ENCODE assay signal across 11 cellular contexts in the genomic region with DNA sequence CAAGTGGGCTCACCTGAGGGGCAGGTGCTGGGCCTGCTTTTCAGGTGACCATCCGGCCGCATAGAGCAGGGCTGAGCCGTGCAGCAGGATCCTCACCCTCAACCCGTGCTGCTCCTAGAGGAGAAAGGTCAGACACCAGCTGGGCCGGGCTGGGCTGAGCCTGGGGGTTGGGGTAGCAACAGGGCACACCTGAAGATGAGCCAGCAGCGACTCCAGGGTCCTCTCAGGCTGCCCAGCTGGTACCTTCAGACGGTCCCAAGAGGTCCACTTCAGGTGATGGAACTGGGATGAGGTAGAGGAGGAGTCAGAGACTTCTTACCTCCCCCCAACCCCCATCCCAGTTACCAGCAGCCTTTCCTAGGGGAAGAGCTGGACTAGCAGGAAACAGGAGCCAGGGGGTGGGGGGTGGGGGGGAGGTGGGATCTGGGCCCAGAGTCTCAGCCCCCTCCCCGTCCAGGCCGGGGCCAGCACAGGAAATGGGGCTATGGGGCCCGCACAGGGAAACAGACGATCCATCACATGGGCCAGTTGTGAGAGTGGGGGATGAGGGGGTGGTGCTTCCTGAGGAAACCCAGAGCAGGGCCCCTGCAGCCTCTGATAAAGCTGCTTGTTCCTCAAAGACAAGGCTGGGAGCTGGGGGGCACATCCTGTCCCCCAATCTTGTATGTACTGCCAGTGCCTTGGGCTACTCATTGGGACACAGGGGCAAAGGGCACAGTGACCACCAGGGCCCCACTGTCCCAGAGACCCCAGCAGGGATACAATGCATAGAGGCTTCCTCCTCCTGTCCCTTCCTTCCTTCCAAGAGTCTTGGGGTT. TPM values are rescaled to one million over a fixed set of nuclear protein-coding genes. Genes with fewer than 3 reads are reported as not detected.
DNase-seq lines count a peak whose midpoint lies in the region; ATAC-seq and TF ChIP-seq lines count a peak whose summit lies in the region.
"Had no signal": no experiment of that assay in that cellular context is flagged by ENCODE, and none has a peak within 500 bp of the region (broad histone marks: within the 10 kb centered on the region; RNA-seq: fewer than 3 reads in every experiment).

No MANE protein-coding gene starts in this region.

- TF ChIP-seq POLR2A in testis (IDR thresholded peaks at IDR 0.05): no peak

- H3K4me1 ChIP-seq in testis: peaks cover 28% of the 10 kb centered on the region

- no peak for ATAC-seq in HG03520 (IDR thresholded peaks at IDR 0.05; ENCODE audit: unreplicated experiment)

- intact Hi-C loops in activated CD4-positive, alpha-beta T cell treated with anti-CD3 and anti-CD28 coated beads, Interleukin-2, amount 10 ng/mL, durations not matched to agents 24 days and 14 days (cut with micrococcal nuclease): no loop called here
- intact Hi-C loops in testis (cut with DNase I; ENCODE audit: low total_unique reads): no loop called here

- peaks cover 44% of the 10 kb centered on the region for H3K4me1 Mint-ChIP-seq in activated CD4-positive, alpha-beta T cell treated with anti-CD3 and anti-CD28 coated beads, Interleukin-2, amount 10 ng/mL, durations not matched to agents 24 days and 14 days
- peaks cover 54% of the 10 kb centered on the region for H3K4me1 Mint-ChIP-seq in activated naive CD8-positive, alpha-beta T cell (ENCODE audit: low read depth)

- peak overlapping the region; percentile 7 for H3K4me3 Mint-ChIP-seq in activated CD4-positive, alpha-beta T cell treated with anti-CD3 and anti-CD28 coated beads, Interleukin-2, amount 10 ng/mL, durations not matched to agents 24 days and 14 days
- peak overlapping the region; percentile 32 for H3K4me3 Mint-ChIP-seq in activated naive CD8-positive, alpha-beta T cell

- no peak overlapping the region for H3K4me3 ChIP-seq in testis

- H3K36me3 ChIP-seq in testis (ENCODE audit: low read depth, missing control alignments): no peaks in the 10 kb centered on the region

- no peaks in the 10 kb centered on the region for H3K27me3 ChIP-seq in testis

- TF ChIP-seq CTCF in testis (IDR thresholded peaks at IDR 0.05): no peak

- H3K27me3 Mint-ChIP-seq in activated CD4-positive, alpha-beta T cell treated with anti-CD3 and anti-CD28 coated beads, Interleukin-2, amount 10 ng/mL, durations not matched to agents 24 days and 14 days: peaks cover 16% of the 10 kb centered on the region
- peaks cover 2% of the 10 kb centered on the region for H3K27me3 Mint-ChIP-seq in activated naive CD8-positive, alpha-beta T cell

- H3K27ac ChIP-seq in testis: peak overlapping the region; percentile 48 to 83

- H3K9me3 Mint-ChIP-seq in activated CD4-positive, alpha-beta T cell treated with anti-CD3 and anti-CD28 coated beads, Interleukin-2, amount 10 ng/mL, durations not matched to agents 24 days and 14 days: no peaks in the 10 kb centered on the region
- H3K9me3 Mint-ChIP-seq in activated naive CD8-positive, alpha-beta T cell (ENCODE audit: low read depth): no peaks in the 10 kb centered on the region

- no peaks in the 10 kb centered on the region for H3K9me3 ChIP-seq in testis

- peaks cover 15% of the 10 kb centered on the region for H3K36me3 Mint-ChIP-seq in activated CD4-positive, alpha-beta T cell treated with anti-CD3 and anti-CD28 coated beads, Interleukin-2, amount 10 ng/mL, durations not matched to agents 24 days and 14 days (ENCODE audit: low read depth)
- H3K36me3 Mint-ChIP-seq in activated naive CD8-positive, alpha-beta T cell: no peaks in the 10 kb centered on the region

- H3K27ac Mint-ChIP-seq in activated CD4-positive, alpha-beta T cell treated with anti-CD3 and anti-CD28 coated beads, Interleukin-2, amount 10 ng/mL, durations not matched to agents 24 days and 14 days: peak overlapping the region; percentile 37
- H3K27ac Mint-ChIP-seq in activated naive CD8-positive, alpha-beta T cell: peak overlapping the region; percentile 69

- WGBS in testis, 2 donors: 31 to 61% methylated on average over 7 to 11 of the region's 11 CpGs

- no peak for DNase-seq in activated CD4-positive, alpha-beta T cell treated with anti-CD3 and anti-CD28 coated beads, Interleukin-2, amount 10 ng/mL, durations not matched to agents 24 days and 14 days
- DNase-seq in activated CD4-positive, alpha-beta T cell treated with anti-CD3 and anti-CD28 coated beads, Interleukin-2, amount 50 U/mL, for 4 hours: no peak
- peak; percentile 89 for DNase-seq in left kidney (ENCODE audit: low read depth, low spot score)
- DNase-seq in testis: no peak
- DNase-seq in AG20443 (ENCODE audit: low spot score): no peak
- no peak for DNase-seq in GM03348 (ENCODE audit: low spot score)
- DNase-seq: foreskin melanocyte had no signal

RNA-seq across cellular contexts. Expression of a gene that starts 3.0 kb away (rescaled TPM):
- 1.1 and 1.4 TPM in 2 replicates for total RNA-seq in activated CD4-positive, alpha-beta T cell treated with anti-CD3 and anti-CD28 coated beads, Interleukin-2, amount 10 ng/mL, durations not matched to agents 24 days and 14 days
- total RNA-seq in testis: 1 to 10 TPM; 5.1 to 6.3 TPM
- 4.0 TPM for polyA plus RNA-seq in testis (ENCODE audit: insufficient read depth, low read depth, low replicate concordance)

RNA-seq across cellular contexts. Expression of a gene that starts 6.4 kb away (rescaled TPM):
- total RNA-seq in activated CD4-positive, alpha-beta T cell treated with anti-CD3 and anti-CD28 coated beads, Interleukin-2, amount 10 ng/mL, durations not matched to agents 24 days and 14 days: not detected in 2 replicates
- total RNA-seq in testis: 1 to 10 TPM; 5.5 to 5.9 TPM
- polyA plus RNA-seq in testis (ENCODE audit: insufficient read depth, low read depth, low replicate concordance): 11.7 TPM
- total RNA-seq: subcutaneous adipose tissue had no signal
- polyA plus RNA-seq: BJ had no signal

RNA-seq across cellular contexts. Expression of a gene that starts 7.7 kb away (rescaled TPM):
- total RNA-seq in activated CD4-positive, alpha-beta T cell treated with anti-CD3 and anti-CD28 coated beads, Interleukin-2, amount 10 ng/mL, durations not matched to agents 24 days and 14 days: 91.7 and 93.6 TPM in 2 replicates
- total RNA-seq in testis: 10 to 100 TPM; 34.0 to 49.7 TPM
- 27.2 TPM for polyA plus RNA-seq in testis (ENCODE audit: insufficient read depth, low read depth, low replicate concordance)

RNA-seq across cellular contexts. Expression of a gene that starts 19.8 kb away (rescaled TPM):
- 39.6 and 42.2 TPM in 2 replicates for total RNA-seq in activated CD4-positive, alpha-beta T cell treated with anti-CD3 and anti-CD28 coated beads, Interleukin-2, amount 10 ng/mL, durations not matched to agents 24 days and 14 days
- 100 to 1,000 TPM in 1 of 2 donors, 10 to 100 TPM in 1; 97.4 to 134 TPM for total RNA-seq in testis
- polyA plus RNA-seq in testis (ENCODE audit: insufficient read depth, low read depth, low replicate concordance): 96.0 TPM

RNA-seq across cellular contexts. Expression of a gene that starts 50.3 kb away (rescaled TPM):
- total RNA-seq in activated CD4-positive, alpha-beta T cell treated with anti-CD3 and anti-CD28 coated beads, Interleukin-2, amount 10 ng/mL, durations not matched to agents 24 days and 14 days: 27.1 and 30.4 TPM in 2 replicates
- total RNA-seq in testis: 10 to 100 TPM; 15.8 to 21.3 TPM
- 16.0 TPM for polyA plus RNA-seq in testis (ENCODE audit: insufficient read depth, low read depth, low replicate concordance)
